10 cellular contexts compared by ENCODE assay signal in genomic region chr20:64062276-64062595, GRCh38. TPM values are rescaled to one million over a fixed set of nuclear protein-coding genes. Genes with fewer than 3 reads are reported as not detected.
DNase-seq lines count a peak whose midpoint lies in the region; ATAC-seq and TF ChIP-seq lines count a peak whose summit lies in the region.
"Had no signal": no experiment of that assay in that cellular context is flagged by ENCODE, and none has a peak within 500 bp of the region (broad histone marks: within the 10 kb centered on the region; RNA-seq: fewer than 3 reads in every experiment).

No MANE protein-coding gene starts in this region.

- no peaks in the 10 kb centered on the region for H3K27me3 ChIP-seq in liver (ENCODE audit: control insufficient read depth in 4 of 4, insufficient read depth in 4 of 4, low read length in 3 of 4)
- H3K27me3 ChIP-seq: BE2C had no signal

- H3K9ac ChIP-seq in liver (ENCODE audit: low read depth in 1 of 2, low read length in 2 of 2) = no peak overlapping the region

- no peak for DNase-seq in activated CD4-positive, alpha-beta T cell treated with anti-CD3 and anti-CD28 coated beads, Interleukin-2, amount 10 ng/mL, durations not matched to agents 24 days and 14 days
- DNase-seq in activated CD4-positive, alpha-beta T cell treated with anti-CD3 and anti-CD28 coated beads for 1 hour = no peak
- DNase-seq in astrocyte of the spinal cord (ENCODE audit: low read depth, low spot score) = no peak
- DNase-seq in activated effector memory CD4-positive, alpha-beta T cell treated with Interleukin-2 at 50 U/mL for 16 hours = no peak
- DNase-seq in amniotic stem cell (lab: John Stamatoyannopoulos, UW) = no peak

- no peaks in the 10 kb centered on the region for H3K27me3 Mint-ChIP-seq in activated CD4-positive, alpha-beta T cell treated with anti-CD3 and anti-CD28 coated beads, Interleukin-2, amount 10 ng/mL, durations not matched to agents 24 days and 14 days

- no peak for ATAC-seq in HG02885 (IDR thresholded peaks at IDR 0.05; ENCODE audit: poor library complexity, unreplicated experiment)

- H3K9me3 Mint-ChIP-seq in activated CD4-positive, alpha-beta T cell treated with anti-CD3 and anti-CD28 coated beads, Interleukin-2, amount 10 ng/mL, durations not matched to agents 24 days and 14 days = no peaks in the 10 kb centered on the region

- H3K27ac ChIP-seq in liver (ENCODE audit: low read depth in 1 of 2, low read length in 2 of 2) = no peak overlapping the region
- H3K27ac ChIP-seq in temporal lobe (ENCODE audit: low read depth, low read length) = peak overlapping the region; percentile 90

- H3K9me3 ChIP-seq in liver (ENCODE audit: control insufficient read depth in 4 of 4, low read length in 3 of 4) = no peaks in the 10 kb centered on the region
- H3K9me3 ChIP-seq: BE2C had no signal

- H3K4me1 Mint-ChIP-seq in activated CD4-positive, alpha-beta T cell treated with anti-CD3 and anti-CD28 coated beads, Interleukin-2, amount 10 ng/mL, durations not matched to agents 24 days and 14 days = peaks cover 52% of the 10 kb centered on the region

- in situ Hi-C loops in astrocyte of the spinal cord (cut with HindIII; ENCODE audit: low sequenced_read_pairs) = no loop called here

- no peak for TF ChIP-seq RAD21 in liver (IDR thresholded peaks at IDR 0.05)

- peak overlapping the region; percentile 95 for H3K4me3 Mint-ChIP-seq in activated CD4-positive, alpha-beta T cell treated with anti-CD3 and anti-CD28 coated beads, Interleukin-2, amount 10 ng/mL, durations not matched to agents 24 days and 14 days

- H3K4me3 ChIP-seq in astrocyte of the spinal cord (ENCODE audit: low read depth, low read length) = peak overlapping the region; percentile 80
- H3K4me3 ChIP-seq in liver (ENCODE audit: low read depth in 1 of 3, low read length in 3 of 3) = peak overlapping the region in 2 of 3 donors; percentile 83 to 89

- H3K4me1 ChIP-seq in liver (ENCODE audit: control insufficient read depth in 4 of 4, insufficient read depth in 4 of 4, low read length in 3 of 4) = peaks cover 27 to 62% (median 53%) of the 10 kb centered on the region in 4 donors

- H3K36me3 ChIP-seq in liver (ENCODE audit: control insufficient read depth in 4 of 4, insufficient read depth in 3 of 4, low read depth in 1 of 4, low read length in 3 of 4) = no peaks in the 10 kb centered on the region
- H3K36me3 ChIP-seq: BE2C had no signal

- 71% methylated on average over 5 of the region's 5 CpGs for WGBS in liver

- H3K36me3 Mint-ChIP-seq in activated CD4-positive, alpha-beta T cell treated with anti-CD3 and anti-CD28 coated beads, Interleukin-2, amount 10 ng/mL, durations not matched to agents 24 days and 14 days (ENCODE audit: low read depth) = peaks cover 5% of the 10 kb centered on the region

- intact Hi-C loops in activated CD4-positive, alpha-beta T cell treated with anti-CD3 and anti-CD28 coated beads, Interleukin-2, amount 10 ng/mL, durations not matched to agents 24 days and 14 days (cut with micrococcal nuclease) = loop anchor here (2.0 to 10.0 kb wide), 5 partner anchors 21 to 525 kb away; partner anchors contain the start of genes ABHD16B, ARFRP1, GMEB2 and PTK6

- no peak overlapping the region for H3K27ac Mint-ChIP-seq in activated CD4-positive, alpha-beta T cell treated with anti-CD3 and anti-CD28 coated beads, Interleukin-2, amount 10 ng/mL, durations not matched to agents 24 days and 14 days

- no peak for TF ChIP-seq CTCF in astrocyte of the spinal cord (IDR thresholded peaks at IDR 0.05; ENCODE audit: low read depth, low read length)
- no peak for TF ChIP-seq CTCF in liver (IDR thresholded peaks at IDR 0.05; ENCODE audit: low read depth, low read length, missing input control)

TF ChIP-seq in liver, 16 proteins besides CTCF, POLR2A, EP300 and RAD21:
- TF ChIP-seq NR2F2 (IDR thresholded peaks at IDR 0.05) (no peak), HNF4A (conservative IDR thresholded peaks at IDR 0.05) (no peak), ZBTB33 (IDR thresholded peaks at IDR 0.05) (no peak), REST (IDR thresholded peaks at IDR 0.05) (no peak), RXRA (IDR thresholded peaks at IDR 0.05) (no peak), TAF1 (conservative IDR thresholded peaks at IDR 0.05) (no peak), EGR1 (IDR thresholded peaks at IDR 0.05; ENCODE audit: low read depth in 2 of 2) (no peak), ATF3 (IDR thresholded peaks at IDR 0.05) (no peak), FOXA1 (IDR thresholded peaks at IDR 0.05) (no peak), YY1 (IDR thresholded peaks at IDR 0.05) (no peak), MAX (IDR thresholded peaks at IDR 0.05) (no peak), GABPA (IDR thresholded peaks at IDR 0.05 in 1 of 2, conservative IDR thresholded peaks at IDR 0.05 in 1 of 2) (no peak), HNF4G (IDR thresholded peaks at IDR 0.05) (no peak), JUND (IDR thresholded peaks at IDR 0.05) (no peak), SP1 (IDR thresholded peaks at IDR 0.05) (no peak), FOXA2 (IDR thresholded peaks at IDR 0.05) (no peak)

RNA-seq across cellular contexts. Expression of gene TCEA2, which starts 0.8 kb away (rescaled TPM):
- total RNA-seq in activated CD4-positive, alpha-beta T cell treated with anti-CD3 and anti-CD28 coated beads, Interleukin-2, amount 10 ng/mL, durations not matched to agents 24 days and 14 days = 35.4 and 36.8 TPM in 2 replicates
- total RNA-seq in liver = 1 to 10 TPM; 4.6 to 6.4 TPM
- polyA plus RNA-seq in liver = 10 to 100 TPM; 17.2 to 22.6 TPM
- 30.0 TPM for total RNA-seq in temporal lobe

RNA-seq across cellular contexts. Expression of gene SOX18, which starts 12.8 kb away (rescaled TPM):
- total RNA-seq in activated CD4-positive, alpha-beta T cell treated with anti-CD3 and anti-CD28 coated beads, Interleukin-2, amount 10 ng/mL, durations not matched to agents 24 days and 14 days = 0.84 and 0.92 TPM in 2 replicates
- total RNA-seq in liver = 1 to 10 TPM; 2.1 to 3.1 TPM
- polyA plus RNA-seq in liver = 1 to 10 TPM; 1.1 to 5.8 TPM
- total RNA-seq in temporal lobe = 1.2 TPM

RNA-seq across cellular contexts. Expression of gene RGS19, which starts 17.1 kb away (rescaled TPM):
- 50.0 TPM in 2 replicates for total RNA-seq in activated CD4-positive, alpha-beta T cell treated with anti-CD3 and anti-CD28 coated beads, Interleukin-2, amount 10 ng/mL, durations not matched to agents 24 days and 14 days
- total RNA-seq in liver (10 to 100 TPM in 1 of 2 donors, 1 to 10 TPM in 1; 6.7 to 12.9 TPM), temporal lobe (4.9 TPM)
- 1 to 10 TPM; 4.9 to 5.9 TPM for polyA plus RNA-seq in liver

RNA-seq across cellular contexts. Expression of gene OPRL1, which starts 17.6 kb away (rescaled TPM):
- total RNA-seq in activated CD4-positive, alpha-beta T cell treated with anti-CD3 and anti-CD28 coated beads, Interleukin-2, amount 10 ng/mL, durations not matched to agents 24 days and 14 days = 0.23 and 0.28 TPM in 2 replicates
- total RNA-seq in liver (under 1 TPM; 0.42 to 0.79 TPM), temporal lobe (8.4 TPM)
- polyA plus RNA-seq in liver = under 1 TPM; 0.04 to 0.28 TPM

RNA-seq across cellular contexts. Expression of gene LKAAEAR1, which starts 22.0 kb away (rescaled TPM):
- 0.23 TPM in 1 of 2 replicates, not detected in the other for total RNA-seq in activated CD4-positive, alpha-beta T cell treated with anti-CD3 and anti-CD28 coated beads, Interleukin-2, amount 10 ng/mL, durations not matched to agents 24 days and 14 days
- total RNA-seq in liver (not detected), temporal lobe (0.74 TPM)
- polyA plus RNA-seq in liver = under 1 TPM in 1 of 2 donors, not detected in 1; 0.08 TPM
- total RNA-seq: mucosa of gallbladder had no signal
